ENCODE assay signal across 11 cellular contexts in the genomic region with DNA sequence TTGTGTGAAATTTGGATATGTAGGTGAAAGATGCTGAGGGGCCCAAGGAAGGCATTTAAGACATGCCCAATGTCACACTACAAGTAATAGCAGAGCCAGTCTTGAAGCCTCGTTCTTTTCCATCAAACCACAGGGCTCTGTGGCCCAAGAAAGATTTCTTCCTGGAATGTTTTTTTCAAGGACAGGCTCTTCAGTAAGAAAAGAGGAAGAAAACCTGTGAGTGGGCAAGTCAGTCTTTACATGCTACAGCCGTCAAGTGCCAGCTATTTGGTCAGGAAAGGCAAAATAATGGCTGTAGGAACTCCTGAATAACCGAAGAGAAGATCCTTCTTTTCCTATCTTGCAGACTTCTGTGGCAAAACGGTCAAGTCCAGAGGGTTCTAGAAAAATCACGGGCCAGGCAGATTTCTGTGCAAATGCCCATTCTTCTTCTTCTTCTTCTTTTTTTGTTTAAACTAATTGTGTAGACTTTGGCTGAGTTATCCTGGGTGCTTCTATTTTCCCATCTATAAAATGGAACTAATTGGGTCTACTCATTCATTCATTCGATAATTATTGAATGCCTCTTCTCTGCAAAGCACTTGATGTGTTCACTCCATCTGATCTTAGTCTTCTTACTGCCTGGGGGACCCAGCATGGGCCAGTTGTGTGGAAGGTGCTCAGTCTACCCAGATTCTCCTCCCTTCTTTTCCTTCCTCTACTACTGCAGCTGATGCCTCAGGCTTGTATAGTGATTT. TPM values are rescaled to one million over a fixed set of nuclear protein-coding genes. Genes with fewer than 3 reads are reported as not detected.
A peak's percentile ranks its signal among the peaks of the same experiment; 100 is the strongest.
DNase-seq lines count a peak whose midpoint lies in the region; ATAC-seq and TF ChIP-seq lines count a peak whose summit lies in the region.
"Had no signal": no experiment of that assay in that cellular context is flagged by ENCODE, and none has a peak within 500 bp of the region (broad histone marks: within the 10 kb centered on the region; RNA-seq: fewer than 3 reads in every experiment).

No MANE protein-coding gene starts in this region.

- in situ Hi-C loops in Panc1 (cut with HindIII; ENCODE audit: low pct_unique_long_range_greater_than_20kb, low sequenced_read_pairs) = no loop called here

- peaks cover 0 to 12% (median 6%) of the 10 kb centered on the region in 7 donors for H3K9me3 Mint-ChIP-seq in CD14-positive monocyte
- no peaks in the 10 kb centered on the region for H3K9me3 Mint-ChIP-seq in activated CD4-positive, alpha-beta T cell treated with anti-CD3 and anti-CD28 coated beads, Interleukin-2, amount 10 ng/mL, durations not matched to agents 24 days and 14 days

- peaks cover 18% of the 10 kb centered on the region for H3K79me2 ChIP-seq in trophoblast cell (ENCODE audit: control insufficient read depth, insufficient read depth, low read length, poor library complexity)

- H4K12ac ChIP-seq in trophoblast cell (ENCODE audit: low read depth, low read length) = no peak overlapping the region

- no peaks in the 10 kb centered on the region for H3K27me3 ChIP-seq in Panc1 (ENCODE audit: control insufficient read depth, insufficient read depth, low read length)
- H3K27me3 ChIP-seq in esophagus muscularis mucosa = no peaks in the 10 kb centered on the region
- no peaks in the 10 kb centered on the region for H3K27me3 ChIP-seq in trophoblast cell (ENCODE audit: insufficient read depth, low read length)

- H3K9me3 ChIP-seq in Panc1 (ENCODE audit: control insufficient read depth, insufficient read depth, low read depth, low read length) = no peaks in the 10 kb centered on the region
- H3K9me3 ChIP-seq in esophagus muscularis mucosa = no peaks in the 10 kb centered on the region
- H3K9me3 ChIP-seq in trophoblast cell (ENCODE audit: insufficient read depth, low read depth, low read length) = no peaks in the 10 kb centered on the region

- intact Hi-C loops in CD14-positive monocyte (cut with micrococcal nuclease) = no loop called here
- intact Hi-C loops in Panc1 (cut with micrococcal nuclease; ENCODE audit: unreplicated experiment) = no loop called here
- intact Hi-C loops in esophagus muscularis mucosa (cut with DNase I) = no loop called here
- intact Hi-C loops in activated CD4-positive, alpha-beta T cell treated with anti-CD3 and anti-CD28 coated beads, Interleukin-2, amount 10 ng/mL, durations not matched to agents 24 days and 14 days (cut with micrococcal nuclease) = loop anchor here (2.0 kb wide), 1 partner anchor 30 kb away; no protein-coding TSS in a partner anchor

- H3K36me3 ChIP-seq in Panc1 (ENCODE audit: control insufficient read depth, insufficient read depth, low read length) (peaks cover 6% of the 10 kb centered on the region; the same call in 1 of the 2 replicates), esophagus muscularis mucosa (peaks cover 0 to 26% (median 2%) of the 10 kb centered on the region in 4 donors), trophoblast cell (ENCODE audit: control insufficient read depth in 1 of 2, insufficient read depth in 2 of 2, low read length in 2 of 2) (peaks cover 11 to 12% of the 10 kb centered on the region in 2 experiments)

- no peak for TF ChIP-seq POLR2A in esophagus muscularis mucosa (IDR thresholded peaks at IDR 0.05; ENCODE audit: low read depth)

- peak overlapping the region; percentile 88 for H2BK120ac ChIP-seq in trophoblast cell (ENCODE audit: insufficient read depth, low read length, poor library complexity)

- peaks cover 80 to 91% (median 90%) of the 10 kb centered on the region in 3 donors for H3K27me3 Mint-ChIP-seq in CD14-positive monocyte (ENCODE audit: low read depth in 3 of 3)
- peaks cover 42% of the 10 kb centered on the region for H3K27me3 Mint-ChIP-seq in activated CD4-positive, alpha-beta T cell treated with anti-CD3 and anti-CD28 coated beads, Interleukin-2, amount 10 ng/mL, durations not matched to agents 24 days and 14 days

- peak overlapping the region; percentile 45 for H3K14ac ChIP-seq in trophoblast cell (ENCODE audit: low read length)

- no peak for TF ChIP-seq EP300 in esophagus muscularis mucosa (IDR thresholded peaks at IDR 0.05)

- H3K4me1 ChIP-seq in Panc1 (ENCODE audit: control insufficient read depth, insufficient read depth, low read length) (peaks cover 69% of the 10 kb centered on the region), esophagus muscularis mucosa (peaks cover 46 to 91% (median 74%) of the 10 kb centered on the region in 4 donors), trophoblast cell (ENCODE audit: control insufficient read depth in 1 of 2, insufficient read depth in 2 of 2, low read length in 2 of 2) (peaks cover 32 to 36% of the 10 kb centered on the region in 2 experiments)

- H3K9ac ChIP-seq in trophoblast cell (ENCODE audit: low read length) = no peak overlapping the region

- TF ChIP-seq CTCF in CD14-positive monocyte (IDR thresholded peaks at IDR 0.05) (no peak), Panc1 (IDR thresholded peaks at IDR 0.05) (no peak), esophagus muscularis mucosa (IDR thresholded peaks at IDR 0.05) (no peak)

- POLR2A ChIA-PET in Panc1 (lab: Charles Lee) = no interaction called here

- H3K4me1 Mint-ChIP-seq in CD14-positive monocyte = peaks cover 59% of the 10 kb centered on the region
- peaks cover 44% of the 10 kb centered on the region for H3K4me1 Mint-ChIP-seq in activated CD4-positive, alpha-beta T cell treated with anti-CD3 and anti-CD28 coated beads, Interleukin-2, amount 10 ng/mL, durations not matched to agents 24 days and 14 days

- DNase-seq in CD14-positive monocyte (ENCODE audit: low spot score) (no peak), Panc1 (ENCODE audit: low read depth, low spot score) (no peak), esophagus muscularis mucosa (ENCODE audit: extremely low spot score) (no peak), trophoblast cell (no peak), cerebellar nuclear complex (lab: John Stamatoyannopoulos, UW) (no peak), AG08396 (ENCODE audit: low spot score) (no peak)
- DNase-seq in activated CD4-positive, alpha-beta T cell treated with anti-CD3 and anti-CD28 coated beads, Interleukin-2, amount 10 ng/mL, durations not matched to agents 24 days and 14 days = no peak
- DNase-seq: activated CD4-positive, alpha-beta T cell treated with anti-CD3 and anti-CD28 coated beads, Interleukin-2, amount 50 U/mL, for 48 hours; DMS153; effector CD8-positive, alpha-beta T cell had no signal

- peak overlapping the region; percentile 60 for H2BK5ac ChIP-seq in trophoblast cell (ENCODE audit: low read depth, low read length, poor library complexity)

- H3K18ac ChIP-seq in trophoblast cell (ENCODE audit: low read length) = peak overlapping the region; percentile 58

- H2AFZ ChIP-seq in trophoblast cell (ENCODE audit: insufficient read depth, low read length, poor library complexity) = no peak overlapping the region

- H3K4me3 ChIP-seq in Panc1 (ENCODE audit: low read depth in 2 of 2, low read length in 2 of 2) (no peak overlapping the region), esophagus muscularis mucosa (peak overlapping the region; percentile 31 to 91 (median 85)), trophoblast cell (ENCODE audit: low read depth, low read length) (no peak overlapping the region)

- H2BK12ac ChIP-seq in trophoblast cell (ENCODE audit: low read length) = peak overlapping the region; percentile 88

- CTCF ChIA-PET in Panc1 (lab: Charles Lee) = interaction anchor here (2.0 kb wide), 1 partner anchor 74 kb away, joined by 10 read pairs; no protein-coding TSS in a partner anchor

- ATAC-seq in Panc1 (no peak), HG03135 (IDR thresholded peaks at IDR 0.05; ENCODE audit: unreplicated experiment) (no peak)

- 49% methylated on average over 6 of the region's 6 CpGs for WGBS in esophagus muscularis mucosa
- no CpG with 5 or more reads among the region's 6 CpGs for WGBS in trophoblast cell (ENCODE audit: extremely low coverage, insufficient coverage, insufficient read length)

- H3K27ac ChIP-seq in Panc1 (ENCODE audit: low read length) (peak overlapping the region; percentile 88), esophagus muscularis mucosa (replicated peaks in 1 of 4) (peak overlapping the region; percentile 94 to 97 (median 96)), trophoblast cell (ENCODE audit: low read depth, low read length) (peak overlapping the region; percentile 97)

- peak overlapping the region in 5 of 7 donors; percentile 32 to 74 (median 43) for H3K27ac Mint-ChIP-seq in CD14-positive monocyte
- no peak overlapping the region for H3K27ac Mint-ChIP-seq in activated CD4-positive, alpha-beta T cell treated with anti-CD3 and anti-CD28 coated beads, Interleukin-2, amount 10 ng/mL, durations not matched to agents 24 days and 14 days

- H3K36me3 Mint-ChIP-seq in CD14-positive monocyte = peaks cover 0 to 11% of the 10 kb centered on the region in 2 donors
- H3K36me3 Mint-ChIP-seq in activated CD4-positive, alpha-beta T cell treated with anti-CD3 and anti-CD28 coated beads, Interleukin-2, amount 10 ng/mL, durations not matched to agents 24 days and 14 days (ENCODE audit: low read depth) = peaks cover 10% of the 10 kb centered on the region

- H3K4me2 ChIP-seq in trophoblast cell (ENCODE audit: low read length) = peak overlapping the region; percentile 6

- H3K79me1 ChIP-seq in trophoblast cell (ENCODE audit: low read length) = peaks cover 65% of the 10 kb centered on the region

- H2AK5ac ChIP-seq in trophoblast cell (ENCODE audit: low read length) = no peak overlapping the region

- H3K4ac ChIP-seq in trophoblast cell (ENCODE audit: low read depth, low read length) = peak overlapping the region; percentile 49

- no peak overlapping the region for H3K23ac ChIP-seq in trophoblast cell (ENCODE audit: low read length)

- H3K4me3 Mint-ChIP-seq in CD14-positive monocyte = peak overlapping the region in 1 of 2 donors; percentile 85
- no peak overlapping the region for H3K4me3 Mint-ChIP-seq in activated CD4-positive, alpha-beta T cell treated with anti-CD3 and anti-CD28 coated beads, Interleukin-2, amount 10 ng/mL, durations not matched to agents 24 days and 14 days

- peak overlapping the region; percentile 33 for H4K8ac ChIP-seq in trophoblast cell (ENCODE audit: low read depth, low read length)

- peak overlapping the region; percentile 74 for H4K91ac ChIP-seq in trophoblast cell (ENCODE audit: low read depth, low read length)

- BruUV-seq in Panc1 (replicated peaks; lab: Mats Ljungman, UMichigan) = no TSS peak

RNA-seq across cellular contexts. Expression of a gene that starts 1.9 kb away (rescaled TPM):
- 1 to 10 TPM; 1.1 to 2.5 TPM for polyA plus RNA-seq in CD14-positive monocyte
- total RNA-seq in Panc1 (2021; ENCODE audit: unreplicated experiment) (39.6 TPM), esophagus muscularis mucosa (100 to 1,000 TPM in 3 of 4 donors, 10 to 100 TPM in 1; 75.2 to 352 (median 274) TPM)
- polyA plus RNA-seq in Panc1 (2012; ENCODE audit: insufficient read length) = 46.3 TPM
- polyA plus RNA-seq in trophoblast cell (2013) = 335 and 340 TPM in 2 replicates
- total RNA-seq in activated CD4-positive, alpha-beta T cell treated with anti-CD3 and anti-CD28 coated beads, Interleukin-2, amount 10 ng/mL, durations not matched to agents 24 days and 14 days = 21.2 and 23.5 TPM in 2 replicates

RNA-seq across cellular contexts. Expression of a gene that starts 30.2 kb away (rescaled TPM):
- 1 to 10 TPM in 1 of 2 donors, under 1 TPM in 1; 0.24 to 1.8 TPM for polyA plus RNA-seq in CD14-positive monocyte
- total RNA-seq in Panc1 (2021; ENCODE audit: unreplicated experiment) = 9.5 TPM
- 3.1 TPM for polyA plus RNA-seq in Panc1 (2012; ENCODE audit: insufficient read length)
- total RNA-seq in esophagus muscularis mucosa = under 1 TPM in 3 of 4 donors, not detected in 1; 0.11 to 0.26 (median 0.17) TPM
- 1.2 and 1.3 TPM in 2 replicates for polyA plus RNA-seq in trophoblast cell (2013)
- 30.4 and 33.7 TPM in 2 replicates for total RNA-seq in activated CD4-positive, alpha-beta T cell treated with anti-CD3 and anti-CD28 coated beads, Interleukin-2, amount 10 ng/mL, durations not matched to agents 24 days and 14 days

Comparison
In these comparisons a context has a peak if more than half of its experiments do, and no peak if none do; other contexts are left out.
1. H3K4me3 ChIP-seq: peak in esophagus muscularis mucosa (4 of 4); none in Panc1 (0 of 2) and trophoblast cell (single experiment).
2. Peak in every context shown above with its lines, with median percentiles within 50 percentile points of each other: H3K27ac ChIP-seq.